ENCODE assay signal across 10 cellular contexts in the genomic region with DNA sequence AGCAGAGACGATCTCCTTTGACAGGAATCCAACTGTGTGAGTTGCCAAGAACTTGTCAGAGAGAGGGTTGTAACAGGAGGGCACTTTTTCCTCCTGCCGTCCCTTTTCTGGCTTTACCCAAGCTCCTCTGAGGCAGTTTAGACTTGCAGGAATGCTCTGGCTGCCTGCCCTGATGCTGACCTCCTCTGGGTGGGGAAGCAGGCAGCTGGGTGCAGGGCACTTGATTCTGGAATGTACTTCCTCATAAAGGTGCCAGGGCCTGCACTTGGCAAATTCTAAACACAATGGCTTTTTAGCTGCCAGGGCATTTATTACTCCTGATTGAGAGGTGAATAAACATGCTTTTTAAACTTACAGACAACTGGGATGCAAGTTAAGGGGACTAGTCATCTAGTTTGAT.
A peak's percentile ranks its signal among the peaks of the same experiment; 100 is the strongest.
DNase-seq lines count a peak whose midpoint lies in the region; ATAC-seq and TF ChIP-seq lines count a peak whose summit lies in the region.
"Had no signal": no experiment of that assay in that cellular context is flagged by ENCODE, and none has a peak within 500 bp of the region (broad histone marks: within the 10 kb centered on the region; RNA-seq: fewer than 3 reads in every experiment).

No MANE protein-coding gene starts in this region.

- ATAC-seq in right lobe of liver (peak; percentile 80 to 100 (median 92)), HG03439 (IDR thresholded peaks at IDR 0.05; ENCODE audit: unreplicated experiment) (no peak), HG02571 (IDR thresholded peaks at IDR 0.05; ENCODE audit: unreplicated experiment) (no peak)

- no peaks in the 10 kb centered on the region for H3K9me3 ChIP-seq in right lobe of liver

- peak; percentile 37 for DNase-seq in AG08395 (ENCODE audit: low spot score)
- DNase-seq in NCI-H1048 (lab: John Stamatoyannopoulos, UW): peak; percentile 68
- peak; percentile 50 for DNase-seq in choroid plexus epithelial cell (ENCODE audit: low read depth)
- peak; percentile 63 to 91 (median 83) for DNase-seq in right lobe of liver
- DNase-seq in activated CD4-positive, alpha-beta T cell treated with anti-CD3 and anti-CD28 coated beads, Interleukin-2, amount 50 U/mL, for 48 hours: no peak
- no peak for DNase-seq in NCI-H345 (lab: John Stamatoyannopoulos, UW)

- no peak overlapping the region for H3K4me3 ChIP-seq in choroid plexus epithelial cell (ENCODE audit: low read depth, low read length)
- no peak overlapping the region for H3K4me3 ChIP-seq in right lobe of liver
- H3K4me3 ChIP-seq: SK-N-MC had no signal

- H3K36me3 ChIP-seq in right lobe of liver: no peaks in the 10 kb centered on the region

- TF ChIP-seq CTCF in choroid plexus epithelial cell (conservative IDR thresholded peaks at IDR 0.05; ENCODE audit: low read depth, low read length) (no peak), right lobe of liver (IDR thresholded peaks at IDR 0.05) (no peak)

- H3K27me3 ChIP-seq in right lobe of liver: no peaks in the 10 kb centered on the region

- H3K27ac ChIP-seq in right lobe of liver: no peak overlapping the region
- H3K27ac ChIP-seq: C4-2B, SK-N-MC had no signal

- intact Hi-C loops in right lobe of liver (cut with DNase I): no loop called here

- TF ChIP-seq POLR2A in right lobe of liver (IDR thresholded peaks at IDR 0.05): no peak

- 0% methylated on average over 2 of the region's 2 CpGs for WGBS in right lobe of liver (ENCODE audit: insufficient coverage, low coverage, low lambda C conversion rate, missing lambda C conversion rate)

- no peaks in the 10 kb centered on the region for H3K4me1 ChIP-seq in right lobe of liver

Comparison
In these comparisons a context has a peak if more than half of its experiments do, and no peak if none do; other contexts are left out.
1. DNase-seq: peak in AG08395 (single experiment), NCI-H1048 (single experiment), choroid plexus epithelial cell (single experiment) and right lobe of liver (3 of 3); none in activated CD4-positive, alpha-beta T cell treated with anti-CD3 and anti-CD28 coated beads, Interleukin-2, amount 50 U/mL, for 48 hours (0 of 2) and NCI-H345 (single experiment).
2. ATAC-seq: peak in right lobe of liver (4 of 4); none in HG03439 (single experiment) and HG02571 (single experiment).